In the genomic region with DNA sequence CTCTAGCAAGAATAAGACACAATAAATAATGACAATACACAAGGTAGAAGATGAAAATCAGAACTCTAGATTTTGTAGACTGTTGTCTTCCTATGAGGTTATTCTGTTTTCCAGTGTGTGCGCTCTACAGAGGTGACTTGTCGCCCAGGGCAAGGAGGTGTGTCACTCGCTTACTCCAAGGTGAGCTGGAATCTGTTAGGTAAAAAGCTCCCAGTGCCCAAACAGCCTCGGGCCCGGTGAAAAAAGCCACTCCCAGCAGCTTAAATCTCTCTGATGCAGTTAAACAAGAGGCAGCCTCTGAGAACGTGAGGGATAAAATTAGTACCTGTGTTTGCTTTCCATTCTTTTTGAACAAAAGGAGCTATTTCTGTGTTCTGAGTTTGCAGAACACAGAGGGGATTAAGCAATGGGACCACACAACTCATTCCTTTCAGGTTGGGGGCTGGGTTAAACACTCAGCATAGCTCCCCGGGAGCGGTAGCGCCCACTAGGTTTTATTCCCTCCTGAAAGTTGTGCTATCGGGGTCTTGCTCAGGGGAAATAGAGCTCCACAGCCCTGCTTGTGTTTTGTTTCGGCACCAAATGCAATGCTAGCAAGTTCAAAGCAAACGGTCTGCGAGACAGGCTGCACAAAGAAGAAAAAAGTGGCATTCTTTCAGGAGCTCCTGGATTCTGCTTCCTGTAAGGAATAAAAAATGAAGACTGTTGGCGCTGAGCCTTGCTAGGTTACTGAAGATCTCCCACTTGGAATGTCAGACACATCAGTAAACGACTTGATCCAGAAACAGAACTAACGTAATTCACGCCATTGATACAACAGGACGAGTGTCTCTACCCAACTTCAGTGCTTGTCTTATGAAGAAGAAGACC, we compare ENCODE assay signal across 1 cellular context.
TF ChIP-seq lines count a peak whose summit lies in the region.

No MANE protein-coding gene starts in this region.

TF ChIP-seq in HepG2, 621 proteins besides CTCF, POLR2A, EP300 and RAD21 (continued from another document and continues in another):
- TF ChIP-seq, protein P1, sequence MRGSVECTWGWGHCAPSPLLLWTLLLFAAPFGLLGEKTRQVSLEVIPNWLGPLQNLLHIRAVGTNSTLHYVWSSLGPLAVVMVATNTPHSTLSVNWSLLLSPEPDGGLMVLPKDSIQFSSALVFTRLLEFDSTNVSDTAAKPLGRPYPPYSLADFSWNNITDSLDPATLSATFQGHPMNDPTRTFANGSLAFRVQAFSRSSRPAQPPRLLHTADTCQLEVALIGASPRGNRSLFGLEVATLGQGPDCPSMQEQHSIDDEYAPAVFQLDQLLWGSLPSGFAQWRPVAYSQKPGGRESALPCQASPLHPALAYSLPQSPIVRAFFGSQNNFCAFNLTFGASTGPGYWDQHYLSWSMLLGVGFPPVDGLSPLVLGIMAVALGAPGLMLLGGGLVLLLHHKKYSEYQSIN (CRISPR knock-in tag; IDR thresholded peaks at IDR 0.05; ENCODE audit: borderline replicate concordance): no peak
- TF ChIP-seq KLF11 (CRISPR knock-in tag; IDR thresholded peaks at IDR 0.05) (no peak), ZNF740 (CRISPR knock-in tag; IDR thresholded peaks at IDR 0.05) (no peak), NFIC (IDR thresholded peaks at IDR 0.05; ENCODE audit: low read length) (no peak), ZNF17 (CRISPR knock-in tag; IDR thresholded peaks at IDR 0.05) (no peak), RXRA (CRISPR knock-in tag; IDR thresholded peaks at IDR 0.05) (no peak), ZNF317 (CRISPR knock-in tag; IDR thresholded peaks at IDR 0.05) (no peak), ZC3H13 (CRISPR knock-in tag; IDR thresholded peaks at IDR 0.05) (no peak), KAT2B (IDR thresholded peaks at IDR 0.05; ENCODE audit: borderline replicate concordance, low read depth, low read length) (no peak), CBX5 (CRISPR knock-in tag; IDR thresholded peaks at IDR 0.05; ENCODE audit: borderline replicate concordance) (no peak), ZNF776 (CRISPR knock-in tag; IDR thresholded peaks at IDR 0.05) (no peak), ZNF205 (CRISPR knock-in tag; IDR thresholded peaks at IDR 0.05) (peak; percentile 33; the same call in 1 of the 2 replicates), ARID2 (CRISPR knock-in tag; IDR thresholded peaks at IDR 0.05; ENCODE audit: borderline replicate concordance) (no peak), HDAC6 (IDR thresholded peaks at IDR 0.05; ENCODE audit: low read depth, low read length) (no peak), NCOA1 (CRISPR knock-in tag; IDR thresholded peaks at IDR 0.05) (0 out of 2 replicates have a peak, but pooled peaks have one; percentile 19), JUND (CRISPR knock-in tag; IDR thresholded peaks at IDR 0.05) (no peak), SPEN (CRISPR knock-in tag; IDR thresholded peaks at IDR 0.05; ENCODE audit: low read depth) (no peak), MBNL3 (CRISPR knock-in tag; conservative IDR thresholded peaks at IDR 0.05) (no peak), ATRX (CRISPR knock-in tag; IDR thresholded peaks at IDR 0.05; ENCODE audit: borderline replicate concordance) (no peak), U2AF2 (IDR thresholded peaks at IDR 0.05; ENCODE audit: low read depth, low read length) (no peak), SRSF4 (IDR thresholded peaks at IDR 0.05; ENCODE audit: low read depth, low read length, poor library complexity, severe bottlenecking) (no peak), ZNF569 (CRISPR knock-in tag; IDR thresholded peaks at IDR 0.05; ENCODE audit: borderline replicate concordance) (no peak), ZNF674 (CRISPR knock-in tag; IDR thresholded peaks at IDR 0.05; ENCODE audit: low read depth) (no peak), CSRNP2 (CRISPR knock-in tag; conservative IDR thresholded peaks at IDR 0.05; ENCODE audit: low read depth) (no peak), MYPOP (CRISPR knock-in tag; IDR thresholded peaks at IDR 0.05) (peak; percentile 82), POGZ (CRISPR knock-in tag; IDR thresholded peaks at IDR 0.05) (no peak), ZNF709 (CRISPR knock-in tag; IDR thresholded peaks at IDR 0.05) (peak; percentile 30; the same call in 1 of the 2 replicates), ATF1 (CRISPR knock-in tag; IDR thresholded peaks at IDR 0.05) (no peak), STAT6 (CRISPR knock-in tag; IDR thresholded peaks at IDR 0.05; ENCODE audit: borderline replicate concordance) (no peak), ZMYM4 (CRISPR knock-in tag; IDR thresholded peaks at IDR 0.05) (no peak; the same call in none of the 2 replicates), U2AF1 (optimal IDR thresholded peaks at IDR 0.05; ENCODE audit: low read depth, low read length) (no peak), FOXA3 (CRISPR knock-in tag; IDR thresholded peaks at IDR 0.05) (peak; percentile 49; the same call in 1 of the 2 replicates), ZNF788 (CRISPR knock-in tag; IDR thresholded peaks at IDR 0.05; ENCODE audit: borderline replicate concordance) (no peak), GZF1 (CRISPR knock-in tag; IDR thresholded peaks at IDR 0.05) (no peak), ZFP41 (CRISPR knock-in tag; IDR thresholded peaks at IDR 0.05; ENCODE audit: borderline replicate concordance) (no peak), FLYWCH1 (CRISPR knock-in tag; IDR thresholded peaks at IDR 0.05) (no peak), MTF1 (CRISPR knock-in tag; IDR thresholded peaks at IDR 0.05) (no peak), ZSCAN20 (CRISPR knock-in tag; IDR thresholded peaks at IDR 0.05; ENCODE audit: borderline replicate concordance) (no peak), ZNF44 (CRISPR knock-in tag; IDR thresholded peaks at IDR 0.05) (no peak), ADNP (CRISPR knock-in tag; IDR thresholded peaks at IDR 0.05) (no peak), MLX (CRISPR knock-in tag; IDR thresholded peaks at IDR 0.05) (no peak)
- TF ChIP-seq, protein P2, sequence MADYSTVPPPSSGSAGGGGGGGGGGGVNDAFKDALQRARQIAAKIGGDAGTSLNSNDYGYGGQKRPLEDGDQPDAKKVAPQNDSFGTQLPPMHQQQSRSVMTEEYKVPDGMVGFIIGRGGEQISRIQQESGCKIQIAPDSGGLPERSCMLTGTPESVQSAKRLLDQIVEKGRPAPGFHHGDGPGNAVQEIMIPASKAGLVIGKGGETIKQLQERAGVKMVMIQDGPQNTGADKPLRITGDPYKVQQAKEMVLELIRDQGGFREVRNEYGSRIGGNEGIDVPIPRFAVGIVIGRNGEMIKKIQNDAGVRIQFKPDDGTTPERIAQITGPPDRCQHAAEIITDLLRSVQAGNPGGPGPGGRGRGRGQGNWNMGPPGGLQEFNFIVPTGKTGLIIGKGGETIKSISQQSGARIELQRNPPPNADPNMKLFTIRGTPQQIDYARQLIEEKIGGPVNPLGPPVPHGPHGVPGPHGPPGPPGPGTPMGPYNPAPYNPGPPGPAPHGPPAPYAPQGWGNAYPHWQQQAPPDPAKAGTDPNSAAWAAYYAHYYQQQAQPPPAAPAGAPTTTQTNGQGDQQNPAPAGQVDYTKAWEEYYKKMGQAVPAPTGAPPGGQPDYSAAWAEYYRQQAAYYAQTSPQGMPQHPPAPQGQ (CRISPR knock-in tag; IDR thresholded peaks at IDR 0.05; ENCODE audit: borderline replicate concordance): no peak
- TF ChIP-seq, protein P3, sequence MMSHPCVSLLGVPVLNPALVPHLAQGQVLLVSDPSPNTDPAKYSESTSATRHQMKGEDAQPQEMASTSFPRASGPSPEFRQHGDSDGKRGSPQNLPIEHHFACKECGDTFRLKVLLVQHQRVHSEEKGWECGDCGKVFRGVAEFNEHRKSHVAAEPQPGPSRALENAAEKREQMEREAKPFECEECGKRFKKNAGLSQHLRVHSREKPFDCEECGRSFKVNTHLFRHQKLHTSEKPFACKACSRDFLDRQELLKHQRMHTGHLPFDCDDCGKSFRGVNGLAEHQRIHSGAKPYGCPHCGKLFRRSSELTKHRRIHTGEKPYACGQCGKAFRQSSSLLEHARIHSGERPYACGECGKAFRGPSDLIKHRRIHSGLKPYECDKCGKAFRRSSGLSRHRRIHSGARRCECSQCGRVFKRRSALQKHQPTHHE (CRISPR knock-in tag; IDR thresholded peaks at IDR 0.05; ENCODE audit: borderline replicate concordance): 0 out of 2 replicates have a peak, but pooled peaks have one; percentile 75
- TF ChIP-seq, protein P4, sequence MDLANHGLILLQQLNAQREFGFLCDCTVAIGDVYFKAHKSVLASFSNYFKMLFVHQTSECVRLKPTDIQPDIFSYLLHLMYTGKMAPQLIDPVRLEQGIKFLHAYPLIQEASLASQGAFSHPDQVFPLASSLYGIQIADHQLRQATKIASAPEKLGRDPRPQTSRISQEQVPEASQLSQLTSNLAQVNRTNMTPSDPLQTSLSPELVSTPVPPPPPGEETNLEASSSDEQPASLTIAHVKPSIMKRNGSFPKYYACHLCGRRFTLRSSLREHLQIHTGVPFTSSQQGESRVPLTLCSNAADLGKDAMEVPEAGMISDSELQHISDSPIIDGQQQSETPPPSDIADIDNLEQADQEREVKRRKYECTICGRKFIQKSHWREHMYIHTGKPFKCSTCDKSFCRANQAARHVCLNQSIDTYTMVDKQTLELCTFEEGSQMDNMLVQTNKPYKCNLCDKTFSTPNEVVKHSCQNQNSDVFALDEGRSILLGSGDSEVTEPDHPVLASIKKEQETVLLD (CRISPR knock-in tag; IDR thresholded peaks at IDR 0.05; ENCODE audit: low read depth): no peak
- TF ChIP-seq, protein P5, sequence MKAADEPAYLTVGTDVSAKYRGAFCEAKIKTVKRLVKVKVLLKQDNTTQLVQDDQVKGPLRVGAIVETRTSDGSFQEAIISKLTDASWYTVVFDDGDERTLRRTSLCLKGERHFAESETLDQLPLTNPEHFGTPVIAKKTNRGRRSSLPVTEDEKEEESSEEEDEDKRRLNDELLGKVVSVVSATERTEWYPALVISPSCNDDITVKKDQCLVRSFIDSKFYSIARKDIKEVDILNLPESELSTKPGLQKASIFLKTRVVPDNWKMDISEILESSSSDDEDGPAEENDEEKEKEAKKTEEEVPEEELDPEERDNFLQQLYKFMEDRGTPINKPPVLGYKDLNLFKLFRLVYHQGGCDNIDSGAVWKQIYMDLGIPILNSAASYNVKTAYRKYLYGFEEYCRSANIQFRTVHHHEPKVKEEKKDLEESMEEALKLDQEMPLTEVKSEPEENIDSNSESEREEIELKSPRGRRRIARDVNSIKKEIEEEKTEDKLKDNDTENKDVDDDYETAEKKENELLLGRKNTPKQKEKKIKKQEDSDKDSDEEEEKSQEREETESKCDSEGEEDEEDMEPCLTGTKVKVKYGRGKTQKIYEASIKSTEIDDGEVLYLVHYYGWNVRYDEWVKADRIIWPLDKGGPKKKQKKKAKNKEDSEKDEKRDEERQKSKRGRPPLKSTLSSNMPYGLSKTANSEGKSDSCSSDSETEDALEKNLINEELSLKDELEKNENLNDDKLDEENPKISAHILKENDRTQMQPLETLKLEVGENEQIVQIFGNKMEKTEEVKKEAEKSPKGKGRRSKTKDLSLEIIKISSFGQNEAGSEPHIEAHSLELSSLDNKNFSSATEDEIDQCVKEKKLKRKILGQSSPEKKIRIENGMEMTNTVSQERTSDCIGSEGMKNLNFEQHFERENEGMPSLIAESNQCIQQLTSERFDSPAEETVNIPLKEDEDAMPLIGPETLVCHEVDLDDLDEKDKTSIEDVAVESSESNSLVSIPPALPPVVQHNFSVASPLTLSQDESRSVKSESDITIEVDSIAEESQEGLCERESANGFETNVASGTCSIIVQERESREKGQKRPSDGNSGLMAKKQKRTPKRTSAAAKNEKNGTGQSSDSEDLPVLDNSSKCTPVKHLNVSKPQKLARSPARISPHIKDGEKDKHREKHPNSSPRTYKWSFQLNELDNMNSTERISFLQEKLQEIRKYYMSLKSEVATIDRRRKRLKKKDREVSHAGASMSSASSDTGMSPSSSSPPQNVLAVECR (CRISPR knock-in tag; IDR thresholded peaks at IDR 0.05; ENCODE audit: borderline replicate concordance): no peak; the same call in 1 of the 2 replicates
